Comparison of ENCODE assay signal across 9 cellular contexts in the genomic region with DNA sequence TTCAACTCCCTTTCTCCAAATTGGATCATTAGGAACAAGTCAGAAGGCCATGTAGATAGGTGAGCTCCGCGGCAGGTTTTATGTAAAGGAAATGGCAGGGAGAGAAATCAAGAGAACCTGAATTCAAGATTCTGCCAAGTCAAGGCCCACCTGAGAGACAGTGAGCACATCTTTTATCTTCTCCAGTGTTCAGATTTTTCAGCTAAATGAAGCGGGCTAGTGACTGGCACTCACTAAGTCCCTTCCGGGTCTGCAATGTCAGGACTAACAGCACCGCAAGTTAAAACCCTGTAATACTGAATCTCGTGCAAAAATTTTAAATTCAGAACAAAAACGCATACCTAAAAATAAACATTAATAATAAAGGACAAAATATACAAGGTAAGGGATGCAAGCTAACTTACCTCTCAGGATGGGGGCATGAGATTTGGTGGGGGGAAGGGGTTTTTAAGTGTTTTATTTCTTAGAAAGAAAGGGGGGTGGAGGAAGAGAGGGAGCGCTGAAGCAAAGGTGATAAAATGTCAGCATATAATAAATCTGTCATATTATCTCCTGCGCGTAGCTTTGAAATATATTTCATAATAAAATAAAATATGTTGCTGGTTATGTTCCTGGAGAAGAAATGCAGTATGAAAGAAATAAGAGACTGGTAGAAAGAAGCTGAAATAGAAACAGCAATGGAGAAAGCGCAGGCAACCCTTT. TPM values are rescaled to one million over a fixed set of nuclear protein-coding genes. Genes with fewer than 3 reads are reported as not detected.
DNase-seq lines count a peak whose midpoint lies in the region; ATAC-seq and TF ChIP-seq lines count a peak whose summit lies in the region.
"Had no signal": no experiment of that assay in that cellular context is flagged by ENCODE, and none has a peak within 500 bp of the region (broad histone marks: within the 10 kb centered on the region; RNA-seq: fewer than 3 reads in every experiment).

No MANE protein-coding gene starts in this region.

- no peak overlapping the region for H3K9ac ChIP-seq in muscle layer of colon (ENCODE audit: low read length)
- H3K9ac ChIP-seq: BLaER1 had no signal

- no peak overlapping the region for H3K4me3 Mint-ChIP-seq in MCF 10A (ENCODE audit: unreplicated experiment)

- DNase-seq in breast epithelium (ENCODE audit: low spot score in 2 of 2) (no peak), MCF 10A (ENCODE audit: unreplicated experiment) (no peak), coronary artery (ENCODE audit: low spot score) (no peak), transverse colon (no peak), NCI-H2107 (lab: John Stamatoyannopoulos, UW) (no peak), NCI-H128 (lab: John Stamatoyannopoulos, UW; ENCODE audit: unreplicated experiment) (no peak)

- no peaks in the 10 kb centered on the region for H3K27me3 Mint-ChIP-seq in MCF 10A (ENCODE audit: insufficient read depth, unreplicated experiment)

- TF ChIP-seq CTCF in breast epithelium (IDR thresholded peaks at IDR 0.05): no peak
- no peak for TF ChIP-seq CTCF in MCF 10A (IDR thresholded peaks at IDR 0.05; ENCODE audit: unreplicated experiment)
- TF ChIP-seq CTCF in coronary artery (IDR thresholded peaks at IDR 0.05): no peak
- TF ChIP-seq CTCF in transverse colon (IDR thresholded peaks at IDR 0.05): no peak

- H3K9me3 ChIP-seq in breast epithelium: no peaks in the 10 kb centered on the region
- H3K9me3 ChIP-seq in muscle layer of colon (ENCODE audit: low read length): no peaks in the 10 kb centered on the region
- no peaks in the 10 kb centered on the region for H3K9me3 ChIP-seq in transverse colon

- peaks cover 9% of the 10 kb centered on the region for H3K9me3 Mint-ChIP-seq in MCF 10A (ENCODE audit: unreplicated experiment)

- WGBS in transverse colon (ENCODE audit: low coverage in 1 of 2), 2 donors: 64 to 73% methylated on average over 11 of the region's 11 CpGs

- H3K36me3 ChIP-seq in breast epithelium (no peaks in the 10 kb centered on the region), muscle layer of colon (ENCODE audit: insufficient read depth, low read length) (no peaks in the 10 kb centered on the region), transverse colon (no peaks in the 10 kb centered on the region)

- H3K27me3 ChIP-seq in breast epithelium (no peaks in the 10 kb centered on the region), muscle layer of colon (ENCODE audit: control insufficient read depth in 1 of 2, insufficient read depth in 2 of 2, low read length in 2 of 2) (no peaks in the 10 kb centered on the region), transverse colon (no peaks in the 10 kb centered on the region)
- H3K27me3 ChIP-seq: BLaER1 had no signal

- H3K36me3 Mint-ChIP-seq in MCF 10A (ENCODE audit: insufficient read depth, unreplicated experiment): peaks cover 27% of the 10 kb centered on the region

- POLR2A ChIA-PET in MCF 10A (lab: Yijun Ruan, JAX): interaction anchor here (1.2 kb wide), 1 partner anchor 15 kb away, joined by 6 read pairs; no protein-coding TSS in a partner anchor

- intact Hi-C loops in breast epithelium (cut with DNase I; ENCODE audit: low total_unique reads) (no loop called here), MCF 10A (cut with micrococcal nuclease) (no loop called here), transverse colon (cut with DNase I; ENCODE audit: low total_unique reads) (no loop called here)

- H3K27ac ChIP-seq in breast epithelium (peak overlapping the region; percentile 8 to 59), coronary artery (no peak overlapping the region), muscle layer of colon (ENCODE audit: low read depth, low read length) (peak overlapping the region; percentile 53), transverse colon (peak overlapping the region; percentile 35 to 72 (median 65))
- H3K27ac ChIP-seq: BLaER1 had no signal

- no peak overlapping the region for H3K27ac Mint-ChIP-seq in MCF 10A (ENCODE audit: low read depth, unreplicated experiment)

- H3K4me1 ChIP-seq in breast epithelium: no peaks in the 10 kb centered on the region
- peaks cover 9% of the 10 kb centered on the region for H3K4me1 ChIP-seq in muscle layer of colon (ENCODE audit: insufficient read depth, low read length)
- H3K4me1 ChIP-seq in transverse colon: peaks cover 0 to 9% (median 4%) of the 10 kb centered on the region in 4 donors

- H3K4me3 ChIP-seq in breast epithelium: peak overlapping the region; percentile 34 to 68 (median 47)
- peak overlapping the region; percentile 64 for H3K4me3 ChIP-seq in coronary artery
- peak overlapping the region; percentile 34 to 65 for H3K4me3 ChIP-seq in muscle layer of colon (ENCODE audit: low read depth in 1 of 2, low read length in 2 of 2)
- peak overlapping the region in 3 of 4 donors; percentile 24 to 43 (median 29) for H3K4me3 ChIP-seq in transverse colon
- H3K4me3 ChIP-seq: BLaER1 had no signal

- no peaks in the 10 kb centered on the region for H3K4me1 Mint-ChIP-seq in MCF 10A (ENCODE audit: insufficient read depth, unreplicated experiment)

- BruUV-seq in MCF 10A (replicated peaks; lab: Mats Ljungman, UMichigan): no TSS peak

- no peak for TF ChIP-seq EP300 in transverse colon (IDR thresholded peaks at IDR 0.05; ENCODE audit: low read depth)

- TF ChIP-seq POLR2A in breast epithelium (IDR thresholded peaks at IDR 0.05) (no peak), transverse colon (IDR thresholded peaks at IDR 0.05) (no peak)

- no peak for ATAC-seq in HG03280 (IDR thresholded peaks at IDR 0.05; ENCODE audit: unreplicated experiment)

- in situ Hi-C loops in transverse colon (cut with MboI; ENCODE audit: low pct_ligation_motif_present in 1 of 4, low pct_unique_long_range_greater_than_20kb in 1 of 4, low sequenced_read_pairs in 3 of 4): no loop called here

- CTCF ChIA-PET in MCF 10A (lab: Yijun Ruan, JAX): interaction anchor here (1.0 to 1.8 kb wide), 3 partner anchors 8 to 128 kb away, joined by 3 to 6 read pairs (median 3); a partner anchor contains a TSS

RNA-seq across cellular contexts. Expression of a gene that starts 17.5 kb away (rescaled TPM):
- total RNA-seq in breast epithelium (10 to 100 TPM; 44.5 to 51.4 (median 49.8) TPM), MCF 10A (2022) (22.7 and 27.2 TPM in 2 replicates), transverse colon (10 to 100 TPM in 3 of 4 donors, 1 to 10 TPM in 1; 8.6 to 38.6 (median 33.1) TPM)

RNA-seq across cellular contexts. Expression of a gene that starts 50.6 kb away (rescaled TPM):
- not detected for total RNA-seq in breast epithelium
- not detected in 2 replicates for total RNA-seq in MCF 10A (2022)
- total RNA-seq in transverse colon: not detected

Comparison
In these comparisons a context has a peak if more than half of its experiments do, and no peak if none do; other contexts are left out.
1. H3K27ac ChIP-seq: peak in breast epithelium (2 of 2), muscle layer of colon (single experiment) and transverse colon (4 of 4); none in coronary artery (0 of 2).
2. Peak in every context shown above with its lines, with median percentiles within 50 percentile points of each other: H3K4me3 ChIP-seq.